In genomic region chr11:63569570-63569969, GRCh38 we compare ENCODE assay signal across 18 cellular contexts. TPM values are rescaled to one million over a fixed set of nuclear protein-coding genes. Genes with fewer than 3 reads are reported as not detected.
DNase-seq lines count a peak whose midpoint lies in the region; ATAC-seq, FAIRE-seq and TF ChIP-seq lines count a peak whose summit lies in the region.
"Had no signal": no experiment of that assay in that cellular context is flagged by ENCODE, and none has a peak within 500 bp of the region (broad histone marks: within the 10 kb centered on the region; RNA-seq: fewer than 3 reads in every experiment).

No MANE protein-coding gene starts in this region.

- H3K4me2 ChIP-seq in K562 (ENCODE audit: insufficient read depth, low read length), result no peak overlapping the region

- peak overlapping the region; percentile 12 for H3K4me3 Mint-ChIP-seq in Calu3 (ENCODE audit: low read depth, unreplicated experiment)
- H3K4me3 Mint-ChIP-seq in stimulated activated effector memory CD8-positive, alpha-beta T cell treated with anti-CD3 and anti-CD28 coated beads, Interleukin-12 subunit alpha, Interleukin-12 subunit beta, amount 100 ng/mL, for 72 hours, result no peak overlapping the region
- H3K4me3 Mint-ChIP-seq: B cell; CD4-positive, alpha-beta memory T cell had no signal

- WGBS in K562 (ENCODE audit: insufficient coverage, low coverage, missing lambda C conversion rate), result 74% methylated on average over 3 of the region's 3 CpGs

- peaks cover 74% of the 10 kb centered on the region for H3K4me1 Mint-ChIP-seq in Calu3 (ENCODE audit: low read depth, unreplicated experiment)
- peaks cover 49% of the 10 kb centered on the region for H3K4me1 Mint-ChIP-seq in stimulated activated effector memory CD8-positive, alpha-beta T cell treated with anti-CD3 and anti-CD28 coated beads, Interleukin-12 subunit alpha, Interleukin-12 subunit beta, amount 100 ng/mL, for 72 hours

- H3K27me3 Mint-ChIP-seq in Calu3 (ENCODE audit: unreplicated experiment), result no peaks in the 10 kb centered on the region
- H3K27me3 Mint-ChIP-seq: CD4-positive, alpha-beta memory T cell had no signal

- peaks cover 79% of the 10 kb centered on the region for H3K36me3 Mint-ChIP-seq in Calu3 (ENCODE audit: insufficient read depth, unreplicated experiment)
- H3K36me3 Mint-ChIP-seq in stimulated activated effector memory CD8-positive, alpha-beta T cell treated with anti-CD3 and anti-CD28 coated beads, Interleukin-12 subunit alpha, Interleukin-12 subunit beta, amount 100 ng/mL, for 72 hours, result peaks cover 27% of the 10 kb centered on the region

- no peak for TF ChIP-seq RAD21 in K562 (CRISPR knock-in tag; conservative IDR thresholded peaks at IDR 0.05 in 1 of 2, IDR thresholded peaks at IDR 0.05 in 1 of 2)

- CTCF ChIA-PET in Calu3 (lab: Charles Lee), result no interaction called here
- CTCF ChIA-PET in K562 (lab: Yijun Ruan, JAX; ENCODE audit: low intra/inter-chr PET ratio), result no interaction called here

- POLR2A ChIA-PET in K562 (lab: Yijun Ruan, JAX), result no interaction called here

- H3K27ac ChIP-seq in K562 (ENCODE audit: extremely low read depth, low read depth, low read length), result no peak overlapping the region
- H3K27ac ChIP-seq: GM23248 had no signal

- H3K36me3 ChIP-seq in K562 (ENCODE audit: control insufficient read depth, insufficient read depth, low read length), result no peaks in the 10 kb centered on the region

- in situ Hi-C loops in K562 (cut with MboI), result no loop called here

- no peaks in the 10 kb centered on the region for H3K9me1 ChIP-seq in K562 (ENCODE audit: control insufficient read depth, insufficient read depth, low read length)

- H3K9me3 ChIP-seq in K562 (replicated peaks; ENCODE audit: control insufficient read depth, insufficient read depth, low read depth, low read length), result peaks cover 3% of the 10 kb centered on the region; the same call in 1 of the 2 replicates

- H3K27ac Mint-ChIP-seq in Calu3 (ENCODE audit: unreplicated experiment), result peak overlapping the region; percentile 61
- peak overlapping the region; percentile 2 for H3K27ac Mint-ChIP-seq in stimulated activated effector memory CD8-positive, alpha-beta T cell treated with anti-CD3 and anti-CD28 coated beads, Interleukin-12 subunit alpha, Interleukin-12 subunit beta, amount 100 ng/mL, for 72 hours
- H3K27ac Mint-ChIP-seq: B cell had no signal

- H3K4me1 ChIP-seq in K562 (replicated peaks in 1 of 2; ENCODE audit: control insufficient read depth in 2 of 2, insufficient read depth in 2 of 2, low read length in 2 of 2), result peaks cover 29 to 42% of the 10 kb centered on the region in 2 experiments

- H3K9me3 Mint-ChIP-seq in Calu3 (ENCODE audit: low read depth, unreplicated experiment), result no peaks in the 10 kb centered on the region
- H3K9me3 Mint-ChIP-seq in stimulated activated effector memory CD8-positive, alpha-beta T cell treated with anti-CD3 and anti-CD28 coated beads, Interleukin-12 subunit alpha, Interleukin-12 subunit beta, amount 100 ng/mL, for 72 hours, result no peaks in the 10 kb centered on the region

- ATAC-seq in K562, result no peak
- ATAC-seq in stimulated activated effector memory CD8-positive, alpha-beta T cell treated with anti-CD3 and anti-CD28 coated beads, Interleukin-12 subunit alpha, Interleukin-12 subunit beta, amount 100 ng/mL, for 72 hours, result no peak
- ATAC-seq in HG03457 (IDR thresholded peaks at IDR 0.05; ENCODE audit: unreplicated experiment), result no peak

- TF ChIP-seq CTCF in Calu3 (IDR thresholded peaks at IDR 0.05; ENCODE audit: unreplicated experiment), result no peak
- no peak for TF ChIP-seq CTCF in K562 (IDR thresholded peaks at IDR 0.05 in 2 of 3, conservative IDR thresholded peaks at IDR 0.05 in 1 of 3; ENCODE audit: insufficient read depth in 2 of 3, low read depth in 1 of 3, low read length in 3 of 3)

- no peak overlapping the region for H3K4me3 ChIP-seq in K562
- H3K4me3 ChIP-seq: GM23248 had no signal

- BruUV-seq in Calu3 (replicated peaks; lab: Mats Ljungman, UMichigan), result no TSS peak
- no TSS peak for BruUV-seq in K562 (replicated peaks; lab: Mats Ljungman, UMichigan)

- H2AFZ ChIP-seq in K562 (ENCODE audit: low read depth, low read length), result no peak overlapping the region
- H2AFZ ChIP-seq: GM23248 had no signal

- H4K20me1 ChIP-seq in K562 (replicated peaks; ENCODE audit: control insufficient read depth, insufficient read depth, low read length), result no peaks in the 10 kb centered on the region

- no peak for TF ChIP-seq POLR2A in K562 (conservative IDR thresholded peaks at IDR 0.05)

- no peak for FAIRE-seq in K562 (lab: Jason Lieb, UNC)
- FAIRE-seq: H54 had no signal

- TF ChIP-seq EP300 in K562 (IDR thresholded peaks at IDR 0.05; ENCODE audit: low read length), result no peak

- DNase-seq in Calu3 (no peak), K562 (ENCODE audit: extremely low read depth in 1 of 4, low spot score in 3 of 4) (no peak), islet precursor cell (peak; percentile 12), NCI-H1436 (lab: John Stamatoyannopoulos, UW) (no peak), globus pallidus (ENCODE audit: low spot score) (no peak)
- DNase-seq in stimulated activated effector memory CD8-positive, alpha-beta T cell treated with anti-CD3 and anti-CD28 coated beads, Interleukin-12 subunit alpha, Interleukin-12 subunit beta, amount 100 ng/mL, for 72 hours (ENCODE audit: low spot score in 2 of 2), result no peak
- no peak for DNase-seq in stimulated activated CD4-positive, alpha-beta T cell treated with anti-CD3 and anti-CD28 coated beads, Interleukin-2, amount 100 ng/mL, for 24 hours
- DNase-seq: 8988T; ACHN; C1 segment of cervical spinal cord; CD4-positive, alpha-beta memory T cell; DMS53; GF-D8; GM23248; IMR-90 had no signal

- no peaks in the 10 kb centered on the region for H3K27me3 ChIP-seq in K562 (ENCODE audit: control insufficient read depth in 2 of 2, insufficient read depth in 2 of 2, low read length in 2 of 2)

- no peak overlapping the region for H3K9ac ChIP-seq in K562 (ENCODE audit: insufficient read depth in 1 of 2, low read depth in 2 of 2, low read length in 2 of 2)
- H3K9ac ChIP-seq: GM23248 had no signal

- intact Hi-C loops in Calu3 (cut with micrococcal nuclease; ENCODE audit: unreplicated experiment), result loop anchor here (5.0 kb wide), 1 partner anchor 43 kb away; the partner anchor contains the start of gene PLAAT3
- intact Hi-C loops in K562 (cut with micrococcal nuclease), result loop anchor here (5.0 kb wide), 1 partner anchor 62 kb away; the partner anchor contains the start of gene LGALS12

- no peaks in the 10 kb centered on the region for H3K79me2 ChIP-seq in K562 (ENCODE audit: control insufficient read depth, insufficient read depth, low read length)

RNA-seq across cellular contexts. Expression of gene PLAAT2, which starts 6.4 kb away (rescaled TPM):
- 7.3 and 9.5 TPM in 2 replicates for total RNA-seq in Calu3 (2022)
- total RNA-seq in K562 (2011; cell fraction: chromatin; rRNA removed; ENCODE audit: low replicate concordance), result not detected in 2 replicates
- total RNA-seq in K562 (2011; cell fraction: nucleolus; rRNA removed), result not detected in 2 replicates
- total RNA-seq in K562 (2011; cell fraction: nucleoplasm; rRNA removed), result not detected in 2 replicates
- not detected in 2 replicates for total RNA-seq in K562 (2014; rRNA removed)
- total RNA-seq in K562 (2014; rRNA removed; fragmentation: Illumina TruSeq; extraction: Trizol), result not detected in 2 replicates
- not detected in 2 replicates for total RNA-seq in K562 (2015; rRNA removed; fragmentation: Illumina TruSeq; extraction: Trizol)
- total RNA-seq in K562 (2021), result not detected in 2 replicates
- not detected in 2 replicates for polyA plus RNA-seq in K562 (2011; rRNA removed)
- not detected in 2 replicates for polyA plus RNA-seq in K562 (2011; cell fraction: cytosol; rRNA removed)
- not detected in 2 replicates for polyA plus RNA-seq in K562 (2011; cell fraction: nucleus; rRNA removed)
- not detected in 2 replicates for polyA plus RNA-seq in K562 (2012)
- not detected in 2 replicates for polyA plus RNA-seq in K562 (2014; fragmentation: Illumina TruSeq; extraction: Trizol)
- not detected for polyA plus RNA-seq in K562 (2014; fragmentation: Nextera tagmentation; extraction: Ambion mirVana)
- polyA plus RNA-seq in K562 (2014; rRNA removed), result not detected in 2 replicates
- polyA minus RNA-seq in K562 (2011; rRNA and poly(A)+ RNA removed), result not detected in 2 replicates
- not detected in 2 replicates for polyA minus RNA-seq in K562 (2011; cell fraction: cytosol; rRNA and poly(A)+ RNA removed)
- polyA minus RNA-seq in K562 (2011; cell fraction: nucleus; rRNA and poly(A)+ RNA removed), result not detected in 2 replicates
- total RNA-seq: B cell; CD4-positive, alpha-beta memory T cell; GM23248; IMR-90 had no signal
- polyA plus RNA-seq: GM23248, IMR-90 had no signal

RNA-seq across cellular contexts. Expression of gene PLAAT4, which starts 33.0 kb away (rescaled TPM):
- total RNA-seq in Calu3 (2022) (157 and 269 TPM in 2 replicates), K562 (2014; rRNA removed) (0.37 TPM in 1 of 2 replicates, not detected in the other), K562 (2014; rRNA removed; fragmentation: Illumina TruSeq; extraction: Trizol) (0.99 and 1.0 TPM in 2 replicates), K562 (2015; rRNA removed; fragmentation: Illumina TruSeq; extraction: Trizol) (2.0 and 3.0 TPM in 2 replicates), K562 (2021) (0.80 and 1.2 TPM in 2 replicates)
- total RNA-seq in K562 (2011; cell fraction: chromatin; rRNA removed; ENCODE audit: low replicate concordance), result not detected in 2 replicates
- total RNA-seq in K562 (2011; cell fraction: nucleolus; rRNA removed), result 0.67 TPM in 1 of 2 replicates, not detected in the other
- 0.51 TPM in 1 of 2 replicates, not detected in the other for total RNA-seq in K562 (2011; cell fraction: nucleoplasm; rRNA removed)
- polyA plus RNA-seq in K562 (2011; rRNA removed) (0.43 and 0.54 TPM in 2 replicates), K562 (2014; fragmentation: Illumina TruSeq; extraction: Trizol) (1.1 and 1.3 TPM in 2 replicates), K562 (2014; fragmentation: Nextera tagmentation; extraction: Ambion mirVana) (1 to 10 TPM; 1.2 to 2.1 TPM), K562 (2014; rRNA removed) (0.57 and 1.7 TPM in 2 replicates)
- 0.19 and 0.60 TPM in 2 replicates for polyA plus RNA-seq in K562 (2011; cell fraction: cytosol; rRNA removed)
- polyA plus RNA-seq in K562 (2011; cell fraction: nucleus; rRNA removed), result 0.20 and 0.47 TPM in 2 replicates
- polyA plus RNA-seq in K562 (2012), result 2.3 and 7.2 TPM in 2 replicates
- 0.84 TPM in 1 of 2 replicates, not detected in the other for polyA minus RNA-seq in K562 (2011; rRNA and poly(A)+ RNA removed)
- polyA minus RNA-seq in K562 (2011; cell fraction: cytosol; rRNA and poly(A)+ RNA removed), result 1.2 TPM in 1 of 2 replicates, not detected in the other
- polyA minus RNA-seq in K562 (2011; cell fraction: nucleus; rRNA and poly(A)+ RNA removed), result not detected in 2 replicates

RNA-seq across cellular contexts. Expression of gene PLAAT3, which starts 44.7 kb away (rescaled TPM):
- 261 and 297 TPM in 2 replicates for total RNA-seq in Calu3 (2022)
- total RNA-seq in K562 (2011; cell fraction: chromatin; rRNA removed; ENCODE audit: low replicate concordance), result 0.60 and 1.1 TPM in 2 replicates
- total RNA-seq in K562 (2011; cell fraction: nucleolus; rRNA removed), result 0.33 and 1.1 TPM in 2 replicates
- total RNA-seq in K562 (2011; cell fraction: nucleoplasm; rRNA removed), result 0.88 and 0.92 TPM in 2 replicates
- total RNA-seq in K562 (2014; rRNA removed), result 1.2 and 1.7 TPM in 2 replicates
- 0.77 and 1.2 TPM in 2 replicates for total RNA-seq in K562 (2014; rRNA removed; fragmentation: Illumina TruSeq; extraction: Trizol)
- total RNA-seq in K562 (2015; rRNA removed; fragmentation: Illumina TruSeq; extraction: Trizol), result 0.60 and 1.4 TPM in 2 replicates
- 2.7 TPM in 2 replicates for total RNA-seq in K562 (2021)
- 1.3 and 2.0 TPM in 2 replicates for polyA plus RNA-seq in K562 (2011; rRNA removed)
- 1.6 and 3.9 TPM in 2 replicates for polyA plus RNA-seq in K562 (2011; cell fraction: cytosol; rRNA removed)
- 0.73 and 0.92 TPM in 2 replicates for polyA plus RNA-seq in K562 (2011; cell fraction: nucleus; rRNA removed)
- polyA plus RNA-seq in K562 (2012), result 3.4 and 5.8 TPM in 2 replicates
- 0.80 and 1.6 TPM in 2 replicates for polyA plus RNA-seq in K562 (2014; fragmentation: Illumina TruSeq; extraction: Trizol)
- 1 to 10 TPM; 1.3 to 1.9 TPM for polyA plus RNA-seq in K562 (2014; fragmentation: Nextera tagmentation; extraction: Ambion mirVana)
- 0.96 and 1.4 TPM in 2 replicates for polyA plus RNA-seq in K562 (2014; rRNA removed)
- 2.3 and 4.8 TPM in 2 replicates for polyA minus RNA-seq in K562 (2011; rRNA and poly(A)+ RNA removed)
- 2.1 and 2.2 TPM in 2 replicates for polyA minus RNA-seq in K562 (2011; cell fraction: cytosol; rRNA and poly(A)+ RNA removed)
- 0.54 and 0.67 TPM in 2 replicates for polyA minus RNA-seq in K562 (2011; cell fraction: nucleus; rRNA and poly(A)+ RNA removed)

Comparison
In these comparisons a context has a peak if more than half of its experiments do, and no peak if none do; other contexts are left out.
1. RNA of gene PLAAT4, which starts 33.0 kb away (total RNA-seq): 157 to 269 TPM in Calu3; 0.37 to 3.0 TPM in K562; every median in the first group is over 10 times any median in the second.
2. RNA of gene PLAAT3, which starts 44.7 kb away (total RNA-seq): 261 to 297 TPM in Calu3; 0.33 to 2.7 TPM in K562; every median in the first group is over 10 times any median in the second.